Comparison of ENCODE assay signal across 7 cellular contexts in the genomic region with DNA sequence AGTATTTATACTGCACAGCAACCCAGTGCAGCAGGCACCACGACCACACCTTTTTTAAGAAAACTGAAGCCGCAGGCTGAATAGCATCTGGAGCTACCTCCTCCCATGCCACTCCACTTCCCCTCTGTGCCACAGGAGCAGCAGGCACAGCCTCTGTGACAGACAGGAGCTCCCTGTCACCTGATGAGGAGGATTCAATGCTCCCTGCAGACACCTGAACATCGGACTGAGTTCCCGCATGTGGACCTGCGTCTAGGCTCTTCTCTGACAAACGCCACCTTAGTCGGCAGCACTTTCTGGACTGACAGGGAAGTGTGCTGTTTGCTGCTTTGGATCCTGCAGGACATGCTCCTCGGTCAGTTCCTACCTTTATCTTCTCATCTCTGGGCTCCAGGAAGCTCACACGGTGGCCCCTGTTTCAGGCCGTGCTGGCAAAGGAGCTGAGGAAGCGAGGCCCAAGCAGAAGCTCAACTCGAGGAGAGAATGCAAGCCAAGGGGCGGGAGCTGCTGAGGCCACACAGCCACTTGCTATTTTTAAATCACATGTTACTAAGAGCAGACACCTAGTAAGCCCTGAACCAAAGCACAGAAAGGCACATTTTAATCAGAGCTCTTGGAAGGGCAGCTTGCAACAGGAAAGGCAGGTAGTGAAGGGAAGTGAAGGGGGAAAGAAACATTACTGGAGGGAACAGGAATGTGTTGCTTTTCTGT. TPM values are rescaled to one million over a fixed set of nuclear protein-coding genes. Genes with fewer than 3 reads are reported as not detected.
DNase-seq lines count a peak whose midpoint lies in the region; ATAC-seq and TF ChIP-seq lines count a peak whose summit lies in the region.

No MANE protein-coding gene starts in this region.

- peaks cover 61% of the 10 kb centered on the region for H3K36me3 ChIP-seq in OCI-LY7 (ENCODE audit: insufficient read depth, low read length)

- H3K4me3 ChIP-seq in OCI-LY7 (ENCODE audit: low read depth, low read length, poor library complexity, severe bottlenecking), result peak overlapping the region; percentile 38

- H4K20me1 ChIP-seq in OCI-LY7 (ENCODE audit: insufficient read depth, low read length), result no peaks in the 10 kb centered on the region

- DNase-seq in OCI-LY7 (ENCODE audit: low spot score) (peak; percentile 58), myocyte (ENCODE audit: low read depth) (peak; percentile 57), kidney glomerular epithelial cell (lab: John Stamatoyannopoulos, UW) (no peak), amniotic stem cell (lab: John Stamatoyannopoulos, UW) (no peak), D341Med (ENCODE audit: low spot score) (no peak)

- no TSS peak for BruUV-seq in OCI-LY7 (replicated peaks; lab: Mats Ljungman, UMichigan)

- no peaks in the 10 kb centered on the region for H3K9me3 ChIP-seq in OCI-LY7 (ENCODE audit: low read length)

- peak overlapping the region; percentile 65 for H3K27ac ChIP-seq in OCI-LY7 (ENCODE audit: low read depth, low read length, poor library complexity, severe bottlenecking)

- no peaks in the 10 kb centered on the region for H3K9me2 ChIP-seq in OCI-LY7 (ENCODE audit: insufficient read depth, low read length)

- H3K4me1 ChIP-seq in OCI-LY7 (ENCODE audit: insufficient read depth, low read length, poor library complexity, severe bottlenecking), result peaks cover 74% of the 10 kb centered on the region

- no peak for TF ChIP-seq CTCF in OCI-LY7 (conservative IDR thresholded peaks at IDR 0.05; ENCODE audit: low read length)

- CTCF ChIA-PET in OCI-LY7 (lab: Charles Lee; ENCODE audit: unreplicated experiment), result interaction anchor here (1.0 to 1.5 kb wide), 3 partner anchors 11 to 49 kb away, joined by 3 to 4 read pairs (median 4); no protein-coding TSS in a partner anchor

- peak; percentile 24 for ATAC-seq in GM18520 (IDR thresholded peaks at IDR 0.05; ENCODE audit: unreplicated experiment)
- peak; percentile 33 for ATAC-seq in GM21619 (IDR thresholded peaks at IDR 0.05; ENCODE audit: unreplicated experiment)

- H3K4me2 ChIP-seq in OCI-LY7 (ENCODE audit: low read length), result peak overlapping the region; percentile 73

- no peak overlapping the region for H2AFZ ChIP-seq in OCI-LY7 (ENCODE audit: low read length)

- H3K79me2 ChIP-seq in OCI-LY7 (ENCODE audit: insufficient read depth, low read depth, low read length), result no peaks in the 10 kb centered on the region

- intact Hi-C loops in OCI-LY7 (cut with micrococcal nuclease; ENCODE audit: unreplicated experiment), result no loop called here

- POLR2A ChIA-PET in OCI-LY7 (lab: Charles Lee), result interaction anchor here (0.6 to 2.0 kb wide), 12 partner anchors 9 to 916 kb away, joined by 3 to 8 read pairs (median 4); no protein-coding TSS in a partner anchor

RNA-seq across cellular contexts. Expression of gene VOPP1, which starts 56.6 kb away (rescaled TPM):
- 66.9 and 68.8 TPM in 2 replicates for total RNA-seq in OCI-LY7 (2014; rRNA removed; shearing (Covaris generic))
- total RNA-seq in OCI-LY7 (2022), result 72.1 and 73.9 TPM in 2 replicates
- 57.5 TPM in 2 replicates for total RNA-seq in myocyte
- polyA plus RNA-seq in myocyte (2012), result 149 TPM

Comparison
In these comparisons a context has a peak if more than half of its experiments do, and no peak if none do; other contexts are left out.
1. DNase-seq: peak in OCI-LY7 (single experiment) and myocyte (single experiment); none in kidney glomerular epithelial cell (single experiment), amniotic stem cell (single experiment) and D341Med (single experiment).